Comparison of ENCODE assay signal across 23 cellular contexts in the genomic region with DNA sequence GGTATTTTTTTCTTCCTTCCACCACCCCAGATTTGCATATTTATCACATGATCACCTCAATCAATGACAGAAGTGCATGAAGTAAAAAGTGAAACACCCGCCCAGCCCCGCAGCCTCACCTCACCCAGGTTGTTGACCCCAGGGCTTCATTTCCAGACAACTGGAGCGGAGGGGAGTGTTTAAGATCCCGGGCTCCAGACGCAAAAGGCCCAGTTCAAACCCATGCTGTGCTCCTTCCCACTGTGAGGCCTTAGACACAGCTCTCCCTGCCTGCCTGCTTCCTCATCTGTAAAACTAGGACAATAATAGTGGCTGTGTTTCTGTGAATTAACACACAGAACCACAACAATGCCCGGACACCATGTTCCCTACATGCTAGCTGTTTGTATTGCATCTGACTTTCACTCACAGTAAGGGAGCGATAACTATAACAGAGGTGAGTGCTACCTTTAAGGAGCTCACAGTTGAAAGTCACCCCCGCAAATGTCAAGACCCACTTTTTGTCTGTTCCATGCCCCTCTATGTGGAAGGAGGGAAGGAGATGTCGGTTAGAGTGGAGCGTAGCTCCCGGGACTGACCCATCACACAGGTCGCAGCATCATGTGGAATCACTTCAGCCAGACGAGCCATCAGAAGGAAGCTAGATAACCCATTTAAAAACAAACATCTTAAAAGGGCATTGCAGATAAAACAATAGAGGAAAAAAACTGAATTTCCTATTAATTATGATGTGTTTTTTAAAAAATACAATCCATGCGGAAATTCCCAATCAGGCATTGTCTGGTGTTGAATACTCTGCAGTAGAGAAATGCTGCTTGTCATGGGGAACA.
DNase-seq lines count a peak whose midpoint lies in the region; ATAC-seq, FAIRE-seq and TF ChIP-seq lines count a peak whose summit lies in the region.
"Had no signal": no experiment of that assay in that cellular context is flagged by ENCODE, and none has a peak within 500 bp of the region (broad histone marks: within the 10 kb centered on the region; RNA-seq: fewer than 3 reads in every experiment).

No MANE protein-coding gene starts in this region.

- no peak for DNase-seq in right lobe of liver
- DNase-seq in HepG2 (ENCODE audit: low spot score) = no peak
- DNase-seq in left lung = no peak
- no peak for DNase-seq in sigmoid colon
- DNase-seq in caudate nucleus (lab: John Stamatoyannopoulos, UW) = no peak
- no peak for DNase-seq in AG20443 (ENCODE audit: low spot score)
- DNase-seq in activated CD4-positive, CD25-positive, alpha-beta regulatory T cell treated with anti-CD3 and anti-CD28 coated beads, Interleukin-2, amount 50 U/mL, for 72 hours = no peak
- DNase-seq: activated CD4-positive, alpha-beta T cell treated with anti-CD3 and anti-CD28 coated beads for 48 hours; activated CD8-positive, alpha-beta memory T cell treated with anti-CD3 and anti-CD28 coated beads, Interleukin-2, amount 10 ng/mL, durations not matched to agents 7 days and 5 days; DND-41; immature natural killer cell; IMR-90; naive B cell; NCI-H1436; NCI-H2107; NCI-H510A; Peyer's patch; stimulated activated CD4-positive, alpha-beta T cell treated with anti-CD3 and anti-CD28 coated beads, Interleukin-2, amount 100 ng/mL, for 24 hours; tibial artery had no signal

- H3K9me3 ChIP-seq in right lobe of liver = no peaks in the 10 kb centered on the region
- H3K9me3 ChIP-seq in HepG2 (ENCODE audit: low read length) = peaks cover 12% of the 10 kb centered on the region
- H3K9me3 ChIP-seq in left lung = peaks cover 0 to 12% of the 10 kb centered on the region in 2 donors
- H3K9me3 ChIP-seq in sigmoid colon = peaks cover 0 to 5% (median 0%) of the 10 kb centered on the region in 4 donors
- H3K9me3 ChIP-seq: Peyer's patch had no signal

- BruUV-seq in HepG2 (replicated peaks; lab: Mats Ljungman, UMichigan) = no TSS peak

- TF ChIP-seq POLR2A in right lobe of liver (IDR thresholded peaks at IDR 0.05) = no peak
- TF ChIP-seq POLR2A in HepG2 (IDR thresholded peaks at IDR 0.05; ENCODE audit: insufficient read depth in 1 of 2, low read depth in 2 of 2, low read length in 2 of 2) = no peak
- no peak for TF ChIP-seq POLR2A in sigmoid colon (IDR thresholded peaks at IDR 0.05)

- no peak overlapping the region for H2AFZ ChIP-seq in HepG2 (ENCODE audit: low read length)

- H3K36me3 ChIP-seq in right lobe of liver (no peaks in the 10 kb centered on the region), HepG2 (replicated peaks in 1 of 2; ENCODE audit: control insufficient read depth in 1 of 2, insufficient read depth in 2 of 2, low read length in 2 of 2) (no peaks in the 10 kb centered on the region), left lung (no peaks in the 10 kb centered on the region), sigmoid colon (no peaks in the 10 kb centered on the region)
- H3K36me3 ChIP-seq: Peyer's patch, SJSA1, tibial artery had no signal

- H3K27ac ChIP-seq in right lobe of liver (peak overlapping the region in 2 of 3 donors; percentile 36 to 73), HepG2 (ENCODE audit: extremely low read length, insufficient read depth, low read length) (no peak overlapping the region), left lung (peak overlapping the region; percentile 39 to 45), sigmoid colon (peak overlapping the region in 3 of 4 donors; percentile 2 to 54 (median 27)), caudate nucleus (ENCODE audit: low read depth, low read length) (no peak overlapping the region)
- H3K27ac ChIP-seq: SJSA1, tibial artery had no signal

- no peaks in the 10 kb centered on the region for H3K79me2 ChIP-seq in HepG2 (ENCODE audit: insufficient read depth, low read length)

- H3K4me2 ChIP-seq in HepG2 (ENCODE audit: low read depth, low read length) = no peak overlapping the region

- intact Hi-C loops in right lobe of liver (cut with DNase I) (no loop called here), HepG2 (cut with micrococcal nuclease; ENCODE audit: unreplicated experiment) (no loop called here), left lung (cut with DNase I) (no loop called here), sigmoid colon (cut with DNase I) (no loop called here)

- POLR2A ChIA-PET in HepG2 (lab: Yijun Ruan, JAX) = no interaction called here

- WGBS in right lobe of liver (ENCODE audit: insufficient coverage, low coverage, low lambda C conversion rate, missing lambda C conversion rate) = 63% methylated on average over 14 of the region's 14 CpGs
- 66% methylated on average over 14 of the region's 14 CpGs for WGBS in HepG2 (ENCODE audit: low lambda C conversion rate)
- 91 to 92% methylated on average over 14 of the region's 14 CpGs for WGBS in sigmoid colon, 2 donors

- no peaks in the 10 kb centered on the region for H3K27me3 ChIP-seq in right lobe of liver
- H3K27me3 ChIP-seq in HepG2 (ENCODE audit: control insufficient read depth in 1 of 2, insufficient read depth in 2 of 2, low read length in 2 of 2) = peaks cover 0 to 18% of the 10 kb centered on the region in 2 experiments; a peak in 1 of 5 replicates
- no peaks in the 10 kb centered on the region for H3K27me3 ChIP-seq in left lung
- H3K27me3 ChIP-seq in sigmoid colon = no peaks in the 10 kb centered on the region
- H3K27me3 ChIP-seq: Peyer's patch, SJSA1, tibial artery had no signal

- no peak for TF ChIP-seq EP300 in HepG2 (IDR thresholded peaks at IDR 0.05; ENCODE audit: low read depth in 2 of 2, low read length in 2 of 2)
- no peak for TF ChIP-seq EP300 in HepG2 (CRISPR knock-in tag; IDR thresholded peaks at IDR 0.05; ENCODE audit: borderline replicate concordance)
- TF ChIP-seq EP300 in sigmoid colon (IDR thresholded peaks at IDR 0.05) = no peak

- no peak for FAIRE-seq in HepG2 (lab: Jason Lieb, UNC)
- FAIRE-seq: GM12892 had no signal

- H4K20me1 ChIP-seq in HepG2 (ENCODE audit: insufficient read depth, low read length) = no peaks in the 10 kb centered on the region

- TF ChIP-seq RAD21 in HepG2 (CRISPR knock-in tag; IDR thresholded peaks at IDR 0.05) = no peak

- CTCF ChIA-PET in HepG2 (lab: Yijun Ruan, JAX; ENCODE audit: low intra/inter-chr PET ratio, low total read pairs) = no interaction called here

- H3K4me3 ChIP-seq in right lobe of liver = no peak overlapping the region
- no peak overlapping the region for H3K4me3 ChIP-seq in HepG2 (replicated peaks in 1 of 3; ENCODE audit: insufficient read depth in 1 of 3, low read depth in 2 of 3, low read length in 3 of 3)
- H3K4me3 ChIP-seq in left lung = no peak overlapping the region
- H3K4me3 ChIP-seq in sigmoid colon = no peak overlapping the region
- H3K4me3 ChIP-seq: Peyer's patch, SJSA1, tibial artery had no signal

- ATAC-seq in right lobe of liver (peak; percentile 41 to 59 (median 48)), HepG2 (no peak), left lung (no peak), GM18519 (IDR thresholded peaks at IDR 0.05; ENCODE audit: low FRiP score, unreplicated experiment) (no peak)
- ATAC-seq: activated CD8-positive, alpha-beta memory T cell treated with anti-CD3 and anti-CD28 coated beads, Interleukin-2, amount 10 ng/mL, durations not matched to agents 7 days and 5 days; stimulated activated memory B cell treated with anti-CD40 and anti-IgM and Interleukin-4, amounts not matched to agents 10 μg/mL and 1 μg/mL and 100 μg/mL, for 72 hours had no signal

- no peak overlapping the region for H3K9ac ChIP-seq in HepG2 (ENCODE audit: insufficient read depth, low read depth, low read length)

- H3K4me1 ChIP-seq in right lobe of liver (no peaks in the 10 kb centered on the region), HepG2 (ENCODE audit: insufficient read depth, low read length) (peaks cover 11% of the 10 kb centered on the region), left lung (peaks cover under 1 to 7% of the 10 kb centered on the region in 2 donors), sigmoid colon (no peaks in the 10 kb centered on the region)
- H3K4me1 ChIP-seq: Peyer's patch had no signal

- no peak for TF ChIP-seq CTCF in right lobe of liver (IDR thresholded peaks at IDR 0.05)
- TF ChIP-seq CTCF in HepG2 (CRISPR knock-in tag; IDR thresholded peaks at IDR 0.05) = no peak
- TF ChIP-seq CTCF in left lung (IDR thresholded peaks at IDR 0.05) = no peak
- no peak for TF ChIP-seq CTCF in sigmoid colon (IDR thresholded peaks at IDR 0.05)

- in situ Hi-C loops in HepG2 (cut with HindIII; ENCODE audit: extremely low pct_ligation_motif_present, low pct_unique_long_range_greater_than_20kb) = no loop called here

TF ChIP-seq in HepG2, 621 proteins besides CTCF, POLR2A, EP300 and RAD21:
- no peak for TF ChIP-seq PRMT3 (CRISPR knock-in tag; IDR thresholded peaks at IDR 0.05; ENCODE audit: borderline replicate concordance, low read depth)

Comparison
In these comparisons a context has a peak if more than half of its experiments do, and no peak if none do; other contexts are left out.
1. ATAC-seq: peak in right lobe of liver (4 of 4); none in HepG2 (single experiment), left lung (single experiment) and GM18519 (single experiment).
2. H3K27ac ChIP-seq: peak in right lobe of liver (2 of 3), left lung (2 of 2) and sigmoid colon (3 of 4); none in HepG2 (single experiment) and caudate nucleus (single experiment).